9 cellular contexts compared by ENCODE assay signal in the genomic region with DNA sequence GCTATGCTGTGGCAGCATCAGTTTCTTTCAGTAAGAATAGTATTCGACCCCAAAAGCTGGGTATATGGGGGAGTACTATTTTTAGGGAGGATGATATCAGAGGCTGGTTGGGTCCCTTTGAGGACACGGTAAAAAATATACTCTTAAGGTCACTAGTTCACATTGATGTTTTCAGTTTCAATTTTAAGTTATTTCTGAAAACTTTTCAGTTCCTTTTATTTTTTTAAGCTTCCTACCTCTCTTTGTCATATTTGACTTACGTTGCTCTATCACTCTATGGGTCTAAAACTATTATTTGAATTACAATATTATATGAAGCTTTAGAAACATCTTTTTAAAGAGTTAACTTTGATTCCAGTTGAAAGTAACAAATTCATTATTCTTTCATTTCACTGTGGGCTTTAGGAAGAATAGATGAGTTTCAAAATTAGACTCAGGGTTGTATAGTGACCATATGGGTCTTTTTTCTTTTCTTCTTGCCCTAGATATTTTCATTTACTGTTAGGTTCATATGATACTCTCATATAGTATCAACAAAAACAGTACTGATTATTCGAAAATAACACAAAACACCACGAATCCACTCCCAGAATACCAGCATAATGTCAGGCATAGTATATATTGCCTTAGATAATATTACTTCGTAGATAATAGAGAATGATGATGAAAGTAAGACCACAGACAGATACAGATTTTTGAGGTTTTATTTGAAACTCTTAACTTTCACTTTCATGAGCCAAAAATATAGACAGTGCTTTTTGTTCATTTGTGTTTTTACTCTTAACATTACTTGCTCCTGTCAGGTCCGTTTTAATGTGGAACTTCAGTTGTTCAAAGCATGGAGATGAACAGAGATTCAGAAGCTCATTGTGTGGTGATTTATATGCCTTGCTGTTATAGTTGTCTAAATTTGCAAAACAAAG. TPM values are rescaled to one million over a fixed set of nuclear protein-coding genes. Genes with fewer than 3 reads are reported as not detected.
DNase-seq lines count a peak whose midpoint lies in the region; ATAC-seq lines count a peak whose summit lies in the region.
"Had no signal": no experiment of that assay in that cellular context is flagged by ENCODE, and none has a peak within 500 bp of the region (broad histone marks: within the 10 kb centered on the region; RNA-seq: fewer than 3 reads in every experiment).

No MANE protein-coding gene starts in this region.

- peaks cover 24% of the 10 kb centered on the region for H3K4me1 Mint-ChIP-seq in activated T-cell treated with anti-CD3 and anti-CD28 coated beads, Interleukin-2, amount 50 U/mL, for 72 hours (ENCODE audit: low read depth)
- peaks cover 74% of the 10 kb centered on the region for H3K4me1 Mint-ChIP-seq in stimulated activated naive CD8-positive, alpha-beta T cell treated with anti-CD3 and anti-CD28 coated beads, Interleukin-15, Interleukin-2, amounts not matched to agents 100 ng/mL and 50 ng/mL, for 24 hours (ENCODE audit: low read depth)

- no peak for ATAC-seq in activated T-cell treated with anti-CD3 and anti-CD28 coated beads, Interleukin-2, amount 50 U/mL, for 72 hours (replicated peaks in 1 of 2)
- peak; percentile 91 for ATAC-seq in HG02938 (IDR thresholded peaks at IDR 0.05; ENCODE audit: unreplicated experiment)

- peak overlapping the region; percentile 74 for H3K27ac Mint-ChIP-seq in activated T-cell treated with anti-CD3 and anti-CD28 coated beads, Interleukin-2, amount 50 U/mL, for 72 hours
- H3K27ac Mint-ChIP-seq in stimulated activated naive CD8-positive, alpha-beta T cell treated with anti-CD3 and anti-CD28 coated beads, Interleukin-15, Interleukin-2, amounts not matched to agents 100 ng/mL and 50 ng/mL, for 24 hours: peak overlapping the region; percentile 32

- no peak for DNase-seq in activated T-cell treated with anti-CD3 and anti-CD28 coated beads, Interleukin-2, amount 50 U/mL, for 72 hours
- no peak for DNase-seq in activated T-cell treated with anti-CD3 and anti-CD28 coated beads, Interleukin-2, amount 50 U/mL, for 48 hours
- DNase-seq in RPMI8226: peak; percentile 28
- DNase-seq in DMS114 treated with DMSO at 0.1 percent for 48 hours (lab: John Stamatoyannopoulos, UW; ENCODE audit: unreplicated experiment): no peak
- no peak for DNase-seq in NCI-H1436 (lab: John Stamatoyannopoulos, UW)
- DNase-seq in AML-193 (lab: John Stamatoyannopoulos, UW): no peak
- DNase-seq: NCI-H1417 had no signal

- H3K36me3 Mint-ChIP-seq in activated T-cell treated with anti-CD3 and anti-CD28 coated beads, Interleukin-2, amount 50 U/mL, for 72 hours (ENCODE audit: insufficient read depth in 2 of 2): peaks cover 7 to 18% of the 10 kb centered on the region in 2 donors
- peaks cover 28% of the 10 kb centered on the region for H3K36me3 Mint-ChIP-seq in stimulated activated naive CD8-positive, alpha-beta T cell treated with anti-CD3 and anti-CD28 coated beads, Interleukin-15, Interleukin-2, amounts not matched to agents 100 ng/mL and 50 ng/mL, for 24 hours (ENCODE audit: low read depth)

- peaks cover 8 to 11% of the 10 kb centered on the region in 2 donors for H3K9me3 Mint-ChIP-seq in activated T-cell treated with anti-CD3 and anti-CD28 coated beads, Interleukin-2, amount 50 U/mL, for 72 hours
- peaks cover 11% of the 10 kb centered on the region for H3K9me3 Mint-ChIP-seq in stimulated activated naive CD8-positive, alpha-beta T cell treated with anti-CD3 and anti-CD28 coated beads, Interleukin-15, Interleukin-2, amounts not matched to agents 100 ng/mL and 50 ng/mL, for 24 hours

- peak overlapping the region; percentile 71 to 86 for H3K4me3 Mint-ChIP-seq in activated T-cell treated with anti-CD3 and anti-CD28 coated beads, Interleukin-2, amount 50 U/mL, for 72 hours
- peak overlapping the region; percentile 79 for H3K4me3 Mint-ChIP-seq in stimulated activated naive CD8-positive, alpha-beta T cell treated with anti-CD3 and anti-CD28 coated beads, Interleukin-15, Interleukin-2, amounts not matched to agents 100 ng/mL and 50 ng/mL, for 24 hours

- no peaks in the 10 kb centered on the region for H3K27me3 Mint-ChIP-seq in activated T-cell treated with anti-CD3 and anti-CD28 coated beads, Interleukin-2, amount 50 U/mL, for 72 hours (ENCODE audit: low read depth)
- H3K27me3 Mint-ChIP-seq in stimulated activated naive CD8-positive, alpha-beta T cell treated with anti-CD3 and anti-CD28 coated beads, Interleukin-15, Interleukin-2, amounts not matched to agents 100 ng/mL and 50 ng/mL, for 24 hours: no peaks in the 10 kb centered on the region

RNA-seq across cellular contexts. Expression of gene RMDN2, which starts 9.8 kb away (rescaled TPM):
- 1 to 10 TPM; 1.4 to 2.6 TPM for total RNA-seq in activated T-cell treated with anti-CD3 and anti-CD28 coated beads, Interleukin-2, amount 50 U/mL, for 72 hours
